Comparison of ENCODE assay signal across 1 cellular context in the genomic region with DNA sequence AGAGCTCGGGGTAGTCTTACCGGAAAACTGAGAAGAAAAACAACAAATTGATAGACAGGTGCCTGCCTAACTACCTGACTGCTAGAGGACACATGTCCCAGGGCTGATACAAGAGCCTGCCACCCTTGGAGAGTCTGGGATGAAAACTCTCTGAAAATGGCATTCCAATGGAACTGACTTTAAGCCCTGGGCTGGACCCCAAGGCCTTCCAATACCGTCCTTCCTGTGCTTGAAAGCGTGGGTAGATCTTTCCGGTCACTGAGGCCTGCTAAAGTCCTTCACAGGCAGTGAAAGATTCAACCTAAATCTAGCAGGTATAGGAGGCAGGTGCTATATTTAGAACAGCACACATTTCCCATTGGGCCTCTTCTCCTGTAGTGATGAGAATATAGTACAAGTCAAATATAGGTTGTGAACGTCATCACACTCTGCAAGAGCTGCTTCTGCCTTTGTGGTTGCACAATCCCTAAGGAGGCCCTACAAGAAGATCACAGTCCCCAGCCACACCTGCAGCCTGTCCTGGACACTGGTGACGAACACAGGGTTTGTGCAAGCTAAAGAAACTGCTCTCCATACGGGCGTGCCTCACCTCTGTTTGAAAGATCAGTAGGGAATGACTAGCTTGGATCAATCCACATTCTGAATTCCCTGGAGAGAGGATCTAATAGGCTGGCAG.
A peak's percentile ranks its signal among the peaks of the same experiment; 100 is the strongest.
TF ChIP-seq lines count a peak whose summit lies in the region.

No MANE protein-coding gene starts in this region.

TF ChIP-seq in HepG2, 621 proteins besides CTCF, POLR2A, EP300 and RAD21 (continues in another document):
- TF ChIP-seq ZNF235 (CRISPR knock-in tag; IDR thresholded peaks at IDR 0.05; ENCODE audit: borderline replicate concordance) (no peak), SMC3 (IDR thresholded peaks at IDR 0.05; ENCODE audit: low read length) (peak; percentile 11; the same call in 1 of the 2 replicates), MAFG (CRISPR knock-in tag; IDR thresholded peaks at IDR 0.05) (no peak), ZNF747 (CRISPR knock-in tag; IDR thresholded peaks at IDR 0.05; ENCODE audit: borderline replicate concordance) (no peak), MZF1 (CRISPR knock-in tag; IDR thresholded peaks at IDR 0.05; ENCODE audit: borderline replicate concordance) (no peak), NR2F6 (IDR thresholded peaks at IDR 0.05) (no peak; the same call in 1 of the 2 replicates), NR2F6 (CRISPR knock-in tag; IDR thresholded peaks at IDR 0.05) (no peak), NCOA5 (CRISPR knock-in tag; IDR thresholded peaks at IDR 0.05) (no peak), JUN (CRISPR knock-in tag; IDR thresholded peaks at IDR 0.05) (no peak), ZNF780A (CRISPR knock-in tag; IDR thresholded peaks at IDR 0.05) (no peak), RFXAP (CRISPR knock-in tag; IDR thresholded peaks at IDR 0.05; ENCODE audit: borderline replicate concordance) (no peak), ARNTL (CRISPR knock-in tag; IDR thresholded peaks at IDR 0.05) (0 out of 2 replicates have a peak, but pooled peaks have one; percentile 25), ZNF430 (CRISPR knock-in tag; IDR thresholded peaks at IDR 0.05) (no peak), FOXO4 (CRISPR knock-in tag; conservative IDR thresholded peaks at IDR 0.05) (0 out of 2 replicates have a peak, but pooled peaks have one; percentile 56), PATZ1 (CRISPR knock-in tag; IDR thresholded peaks at IDR 0.05) (no peak), DZIP1 (CRISPR knock-in tag; IDR thresholded peaks at IDR 0.05) (no peak), ZFX (CRISPR knock-in tag; IDR thresholded peaks at IDR 0.05; ENCODE audit: low read depth) (peak; percentile 78), TFDP1 (CRISPR knock-in tag; IDR thresholded peaks at IDR 0.05; ENCODE audit: borderline replicate concordance) (no peak), ZNF616 (CRISPR knock-in tag; IDR thresholded peaks at IDR 0.05; ENCODE audit: low read depth) (no peak), ZNF350 (CRISPR knock-in tag; IDR thresholded peaks at IDR 0.05; ENCODE audit: borderline replicate concordance, low read depth) (peak; percentile 60; the same call in 1 of the 2 replicates), ETV5 (CRISPR knock-in tag; IDR thresholded peaks at IDR 0.05; ENCODE audit: borderline replicate concordance) (0 out of 2 replicates have a peak, but pooled peaks have one; percentile 6), SMAD1 (CRISPR knock-in tag; IDR thresholded peaks at IDR 0.05; ENCODE audit: borderline replicate concordance, low read depth) (0 out of 2 replicates have a peak, but pooled peaks have one; percentile 65), YEATS4 (CRISPR knock-in tag; IDR thresholded peaks at IDR 0.05; ENCODE audit: borderline replicate concordance) (no peak), ZEB1 (IDR thresholded peaks at IDR 0.05; ENCODE audit: insufficient replicate concordance, low read depth) (peak; percentile 34), ZNF816 (CRISPR knock-in tag; IDR thresholded peaks at IDR 0.05; ENCODE audit: borderline replicate concordance) (0 out of 2 replicates have a peak, but pooled peaks have one; percentile 33)
- TF ChIP-seq, protein P1, sequence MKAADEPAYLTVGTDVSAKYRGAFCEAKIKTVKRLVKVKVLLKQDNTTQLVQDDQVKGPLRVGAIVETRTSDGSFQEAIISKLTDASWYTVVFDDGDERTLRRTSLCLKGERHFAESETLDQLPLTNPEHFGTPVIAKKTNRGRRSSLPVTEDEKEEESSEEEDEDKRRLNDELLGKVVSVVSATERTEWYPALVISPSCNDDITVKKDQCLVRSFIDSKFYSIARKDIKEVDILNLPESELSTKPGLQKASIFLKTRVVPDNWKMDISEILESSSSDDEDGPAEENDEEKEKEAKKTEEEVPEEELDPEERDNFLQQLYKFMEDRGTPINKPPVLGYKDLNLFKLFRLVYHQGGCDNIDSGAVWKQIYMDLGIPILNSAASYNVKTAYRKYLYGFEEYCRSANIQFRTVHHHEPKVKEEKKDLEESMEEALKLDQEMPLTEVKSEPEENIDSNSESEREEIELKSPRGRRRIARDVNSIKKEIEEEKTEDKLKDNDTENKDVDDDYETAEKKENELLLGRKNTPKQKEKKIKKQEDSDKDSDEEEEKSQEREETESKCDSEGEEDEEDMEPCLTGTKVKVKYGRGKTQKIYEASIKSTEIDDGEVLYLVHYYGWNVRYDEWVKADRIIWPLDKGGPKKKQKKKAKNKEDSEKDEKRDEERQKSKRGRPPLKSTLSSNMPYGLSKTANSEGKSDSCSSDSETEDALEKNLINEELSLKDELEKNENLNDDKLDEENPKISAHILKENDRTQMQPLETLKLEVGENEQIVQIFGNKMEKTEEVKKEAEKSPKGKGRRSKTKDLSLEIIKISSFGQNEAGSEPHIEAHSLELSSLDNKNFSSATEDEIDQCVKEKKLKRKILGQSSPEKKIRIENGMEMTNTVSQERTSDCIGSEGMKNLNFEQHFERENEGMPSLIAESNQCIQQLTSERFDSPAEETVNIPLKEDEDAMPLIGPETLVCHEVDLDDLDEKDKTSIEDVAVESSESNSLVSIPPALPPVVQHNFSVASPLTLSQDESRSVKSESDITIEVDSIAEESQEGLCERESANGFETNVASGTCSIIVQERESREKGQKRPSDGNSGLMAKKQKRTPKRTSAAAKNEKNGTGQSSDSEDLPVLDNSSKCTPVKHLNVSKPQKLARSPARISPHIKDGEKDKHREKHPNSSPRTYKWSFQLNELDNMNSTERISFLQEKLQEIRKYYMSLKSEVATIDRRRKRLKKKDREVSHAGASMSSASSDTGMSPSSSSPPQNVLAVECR (CRISPR knock-in tag; IDR thresholded peaks at IDR 0.05; ENCODE audit: borderline replicate concordance): no peak; the same call in 1 of the 2 replicates
- TF ChIP-seq, protein P2, sequence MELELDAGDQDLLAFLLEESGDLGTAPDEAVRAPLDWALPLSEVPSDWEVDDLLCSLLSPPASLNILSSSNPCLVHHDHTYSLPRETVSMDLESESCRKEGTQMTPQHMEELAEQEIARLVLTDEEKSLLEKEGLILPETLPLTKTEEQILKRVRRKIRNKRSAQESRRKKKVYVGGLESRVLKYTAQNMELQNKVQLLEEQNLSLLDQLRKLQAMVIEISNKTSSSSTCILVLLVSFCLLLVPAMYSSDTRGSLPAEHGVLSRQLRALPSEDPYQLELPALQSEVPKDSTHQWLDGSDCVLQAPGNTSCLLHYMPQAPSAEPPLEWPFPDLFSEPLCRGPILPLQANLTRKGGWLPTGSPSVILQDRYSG (CRISPR knock-in tag; IDR thresholded peaks at IDR 0.05): no peak
- TF ChIP-seq, protein P3, sequence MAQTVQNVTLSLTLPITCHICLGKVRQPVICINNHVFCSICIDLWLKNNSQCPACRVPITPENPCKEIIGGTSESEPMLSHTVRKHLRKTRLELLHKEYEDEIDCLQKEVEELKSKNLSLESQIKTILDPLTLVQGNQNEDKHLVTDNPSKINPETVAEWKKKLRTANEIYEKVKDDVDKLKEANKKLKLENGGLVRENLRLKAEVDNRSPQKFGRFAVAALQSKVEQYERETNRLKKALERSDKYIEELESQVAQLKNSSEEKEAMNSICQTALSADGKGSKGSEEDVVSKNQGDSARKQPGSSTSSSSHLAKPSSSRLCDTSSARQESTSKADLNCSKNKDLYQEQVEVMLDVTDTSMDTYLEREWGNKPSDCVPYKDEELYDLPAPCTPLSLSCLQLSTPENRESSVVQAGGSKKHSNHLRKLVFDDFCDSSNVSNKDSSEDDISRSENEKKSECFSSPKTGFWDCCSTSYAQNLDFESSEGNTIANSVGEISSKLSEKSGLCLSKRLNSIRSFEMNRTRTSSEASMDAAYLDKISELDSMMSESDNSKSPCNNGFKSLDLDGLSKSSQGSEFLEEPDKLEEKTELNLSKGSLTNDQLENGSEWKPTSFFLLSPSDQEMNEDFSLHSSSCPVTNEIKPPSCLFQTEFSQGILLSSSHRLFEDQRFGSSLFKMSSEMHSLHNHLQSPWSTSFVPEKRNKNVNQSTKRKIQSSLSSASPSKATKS (CRISPR knock-in tag; IDR thresholded peaks at IDR 0.05): no peak
- TF ChIP-seq, protein P4, sequence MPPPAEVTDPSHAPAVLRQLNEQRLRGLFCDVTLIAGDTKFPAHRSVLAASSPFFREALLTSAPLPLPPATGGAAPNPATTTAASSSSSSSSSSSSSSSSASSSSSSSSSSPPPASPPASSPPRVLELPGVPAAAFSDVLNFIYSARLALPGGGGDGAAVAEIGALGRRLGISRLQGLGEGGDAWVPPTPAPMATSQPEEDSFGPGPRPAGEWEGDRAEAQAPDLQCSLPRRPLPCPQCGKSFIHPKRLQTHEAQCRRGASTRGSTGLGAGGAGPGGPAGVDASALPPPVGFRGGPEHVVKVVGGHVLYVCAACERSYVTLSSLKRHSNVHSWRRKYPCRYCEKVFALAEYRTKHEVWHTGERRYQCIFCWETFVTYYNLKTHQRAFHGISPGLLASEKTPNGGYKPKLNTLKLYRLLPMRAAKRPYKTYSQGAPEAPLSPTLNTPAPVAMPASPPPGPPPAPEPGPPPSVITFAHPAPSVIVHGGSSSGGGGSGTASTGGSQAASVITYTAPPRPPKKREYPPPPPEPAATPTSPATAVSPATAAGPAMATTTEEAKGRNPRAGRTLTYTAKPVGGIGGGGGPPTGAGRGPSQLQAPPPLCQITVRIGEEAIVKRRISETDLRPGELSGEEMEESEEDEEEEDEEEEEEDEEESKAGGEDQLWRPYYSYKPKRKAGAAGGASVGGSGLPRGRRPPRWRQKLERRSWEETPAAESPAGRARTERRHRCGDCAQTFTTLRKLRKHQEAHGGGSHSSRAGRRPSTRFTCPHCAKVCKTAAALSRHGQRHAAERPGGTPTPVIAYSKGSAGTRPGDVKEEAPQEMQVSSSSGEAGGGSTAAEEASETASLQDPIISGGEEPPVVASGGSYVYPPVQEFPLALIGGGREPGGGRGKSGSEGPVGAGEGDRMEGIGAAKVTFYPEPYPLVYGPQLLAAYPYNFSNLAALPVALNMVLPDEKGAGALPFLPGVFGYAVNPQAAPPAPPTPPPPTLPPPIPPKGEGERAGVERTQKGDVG (CRISPR knock-in tag; IDR thresholded peaks at IDR 0.05; ENCODE audit: borderline replicate concordance): no peak
- TF ChIP-seq, protein P5, sequence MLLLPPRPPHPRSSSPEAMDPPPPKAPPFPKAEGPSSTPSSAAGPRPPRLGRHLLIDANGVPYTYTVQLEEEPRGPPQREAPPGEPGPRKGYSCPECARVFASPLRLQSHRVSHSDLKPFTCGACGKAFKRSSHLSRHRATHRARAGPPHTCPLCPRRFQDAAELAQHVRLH (CRISPR knock-in tag; IDR thresholded peaks at IDR 0.05; ENCODE audit: borderline replicate concordance, low read depth): no peak
- TF ChIP-seq, protein P6, sequence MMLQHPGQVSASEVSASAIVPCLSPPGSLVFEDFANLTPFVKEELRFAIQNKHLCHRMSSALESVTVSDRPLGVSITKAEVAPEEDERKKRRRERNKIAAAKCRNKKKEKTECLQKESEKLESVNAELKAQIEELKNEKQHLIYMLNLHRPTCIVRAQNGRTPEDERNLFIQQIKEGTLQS (CRISPR knock-in tag; IDR thresholded peaks at IDR 0.05): no peak
- TF ChIP-seq, protein P7, sequence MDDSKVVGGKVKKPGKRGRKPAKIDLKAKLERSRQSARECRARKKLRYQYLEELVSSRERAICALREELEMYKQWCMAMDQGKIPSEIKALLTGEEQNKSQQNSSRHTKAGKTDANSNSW (CRISPR knock-in tag; IDR thresholded peaks at IDR 0.05; ENCODE audit: borderline replicate concordance): no peak
